In genomic region chr7:39924122-39924521, GRCh38 we compare ENCODE assay signal across 28 cellular contexts.
"Had no signal": no experiment of that assay in that cellular context is flagged by ENCODE, and none has a peak within 500 bp of the region (broad histone marks: within the 10 kb centered on the region; RNA-seq: fewer than 3 reads in every experiment).

No MANE protein-coding gene starts in this region.

- H3K36me3 ChIP-seq: brain microvascular endothelial cell, esophagus muscularis mucosa, left lung, ovary, right lobe of liver, thoracic aorta, uterus had no signal

- H3K27ac ChIP-seq: brain microvascular endothelial cell, esophagus muscularis mucosa, left lung, ovary, right lobe of liver, skin epidermis, thoracic aorta, uterus had no signal

- H3K27me3 ChIP-seq: brain microvascular endothelial cell, esophagus muscularis mucosa, left lung, ovary, right lobe of liver, uterus had no signal

- H3K9me3 ChIP-seq: esophagus muscularis mucosa, left lung, ovary, right lobe of liver, thoracic aorta, uterus had no signal

- H3K4me3 ChIP-seq: esophagus muscularis mucosa, left lung, ovary, right lobe of liver, skin epidermis, thoracic aorta, uterus had no signal

- ATAC-seq: activated T-cell treated with anti-CD3 and anti-CD28 coated beads, Interleukin-2, amount 50 U/mL, for 4 hours; activated T-helper 17 cell treated with anti-CD3 and anti-CD28 coated beads, Interleukin-2, amount 50 U/mL, for 72 hours; left lung; right lobe of liver; stimulated activated effector memory CD8-positive, alpha-beta T cell treated with anti-CD3 and anti-CD28 coated beads, Interleukin-12 subunit alpha, Interleukin-12 subunit beta, amount 100 ng/mL, for 72 hours; T-helper 17 cell had no signal

- H3K36me3 Mint-ChIP-seq: naive B cell; stimulated activated effector memory CD8-positive, alpha-beta T cell treated with anti-CD3 and anti-CD28 coated beads, Interleukin-12 subunit alpha, Interleukin-12 subunit beta, amount 100 ng/mL, for 72 hours had no signal

- H3K4me3 Mint-ChIP-seq: activated CD4-positive, alpha-beta memory T cell treated with anti-CD3 and anti-CD28 coated beads, Interleukin-2, amount 10 ng/mL, durations not matched to agents 7 days and 5 days; activated CD4-positive, alpha-beta T cell treated with anti-CD3 and anti-CD28 coated beads, Interleukin-2, amount 10 ng/mL, durations not matched to agents 7 days and 5 days; activated T-cell treated with anti-CD3 and anti-CD28 coated beads, Interleukin-2, amount 50 U/mL, for 4 hours; activated T-helper 17 cell treated with anti-CD3 and anti-CD28 coated beads, Interleukin-2, amount 50 U/mL, for 72 hours; stimulated activated effector memory CD8-positive, alpha-beta T cell treated with anti-CD3 and anti-CD28 coated beads, Interleukin-12 subunit alpha, Interleukin-12 subunit beta, amount 100 ng/mL, for 72 hours; stimulated activated naive CD8-positive, alpha-beta T cell treated with anti-CD3 and anti-CD28 coated beads, Interleukin-15, Interleukin-2, amounts not matched to agents 100 ng/mL and 50 ng/mL, for 24 hours; T-helper 17 cell had no signal

- H3K4me1 Mint-ChIP-seq: activated CD4-positive, alpha-beta memory T cell treated with anti-CD3 and anti-CD28 coated beads, Interleukin-2, amount 10 ng/mL, durations not matched to agents 7 days and 5 days; activated CD4-positive, alpha-beta T cell treated with anti-CD3 and anti-CD28 coated beads, Interleukin-2, amount 10 ng/mL, durations not matched to agents 7 days and 5 days; activated T-helper 17 cell treated with anti-CD3 and anti-CD28 coated beads, Interleukin-2, amount 50 U/mL, for 72 hours; naive B cell; stimulated activated effector memory CD8-positive, alpha-beta T cell treated with anti-CD3 and anti-CD28 coated beads, Interleukin-12 subunit alpha, Interleukin-12 subunit beta, amount 100 ng/mL, for 72 hours; T-helper 17 cell had no signal

- H3K27ac Mint-ChIP-seq: activated CD4-positive, alpha-beta memory T cell treated with anti-CD3 and anti-CD28 coated beads, Interleukin-2, amount 10 ng/mL, durations not matched to agents 7 days and 5 days; activated CD4-positive, alpha-beta T cell treated with anti-CD3 and anti-CD28 coated beads, Interleukin-2, amount 10 ng/mL, durations not matched to agents 7 days and 5 days; activated T-helper 17 cell treated with anti-CD3 and anti-CD28 coated beads, Interleukin-2, amount 50 U/mL, for 72 hours; naive B cell; progenitor cell of endocrine pancreas; stimulated activated effector memory CD8-positive, alpha-beta T cell treated with anti-CD3 and anti-CD28 coated beads, Interleukin-12 subunit alpha, Interleukin-12 subunit beta, amount 100 ng/mL, for 72 hours; stimulated activated naive CD8-positive, alpha-beta T cell treated with anti-CD3 and anti-CD28 coated beads, Interleukin-15, Interleukin-2, amounts not matched to agents 100 ng/mL and 50 ng/mL, for 24 hours; T-helper 17 cell had no signal

- H3K4me1 ChIP-seq: esophagus muscularis mucosa, left lung, uterus had no signal

- H3K9me3 Mint-ChIP-seq: activated CD4-positive, alpha-beta memory T cell treated with anti-CD3 and anti-CD28 coated beads, Interleukin-2, amount 10 ng/mL, durations not matched to agents 7 days and 5 days; activated CD4-positive, alpha-beta T cell treated with anti-CD3 and anti-CD28 coated beads, Interleukin-2, amount 10 ng/mL, durations not matched to agents 7 days and 5 days; activated T-cell treated with anti-CD3 and anti-CD28 coated beads, Interleukin-2, amount 50 U/mL, for 4 hours; activated T-helper 17 cell treated with anti-CD3 and anti-CD28 coated beads, Interleukin-2, amount 50 U/mL, for 72 hours; stimulated activated effector memory CD8-positive, alpha-beta T cell treated with anti-CD3 and anti-CD28 coated beads, Interleukin-12 subunit alpha, Interleukin-12 subunit beta, amount 100 ng/mL, for 72 hours; stimulated activated naive CD8-positive, alpha-beta T cell treated with anti-CD3 and anti-CD28 coated beads, Interleukin-15, Interleukin-2, amounts not matched to agents 100 ng/mL and 50 ng/mL, for 24 hours had no signal

- H3K27me3 Mint-ChIP-seq: progenitor cell of endocrine pancreas; stimulated activated naive CD8-positive, alpha-beta T cell treated with anti-CD3 and anti-CD28 coated beads, Interleukin-15, Interleukin-2, amounts not matched to agents 100 ng/mL and 50 ng/mL, for 24 hours had no signal

- DNase-seq: activated CD4-positive, alpha-beta memory T cell treated with anti-CD3 and anti-CD28 coated beads, Interleukin-2, amount 10 ng/mL, durations not matched to agents 7 days and 5 days; activated CD4-positive, alpha-beta T cell treated with anti-CD3 and anti-CD28 coated beads for 1 hour; activated CD4-positive, alpha-beta T cell treated with anti-CD3 and anti-CD28 coated beads, Interleukin-2, amount 10 ng/mL, durations not matched to agents 7 days and 5 days; activated gamma-delta T cell treated with Interleukin-2 at 50 U/mL for 16 hours; activated naive CD4-positive, alpha-beta T cell treated with anti-CD3 and anti-CD28 coated beads, Interleukin-2, amount 50 U/mL, for 16 hours; activated T-cell treated with anti-CD3 and anti-CD28 coated beads, Interleukin-2, amount 50 U/mL, for 4 hours; amniotic stem cell; brain microvascular endothelial cell; cortex of kidney; left lung; naive B cell; ovary; right lobe of liver; stimulated activated CD4-positive, alpha-beta T cell treated with anti-CD3 and anti-CD28 coated beads, Interleukin-12 subunit alpha, Interleukin-12 subunit beta, amount 100 ng/mL, for 4 hours; stimulated activated CD4-positive, alpha-beta T cell treated with anti-CD3 and anti-CD28 coated beads, Interleukin-4, amount 100 ng/mL, for 24 hours; T-helper 17 cell; T1000; uterus had no signal

- FAIRE-seq: astrocyte, frontal cortex, islet of Langerhans had no signal
